ENCODE assay signal across 8 cellular contexts in the genomic region with DNA sequence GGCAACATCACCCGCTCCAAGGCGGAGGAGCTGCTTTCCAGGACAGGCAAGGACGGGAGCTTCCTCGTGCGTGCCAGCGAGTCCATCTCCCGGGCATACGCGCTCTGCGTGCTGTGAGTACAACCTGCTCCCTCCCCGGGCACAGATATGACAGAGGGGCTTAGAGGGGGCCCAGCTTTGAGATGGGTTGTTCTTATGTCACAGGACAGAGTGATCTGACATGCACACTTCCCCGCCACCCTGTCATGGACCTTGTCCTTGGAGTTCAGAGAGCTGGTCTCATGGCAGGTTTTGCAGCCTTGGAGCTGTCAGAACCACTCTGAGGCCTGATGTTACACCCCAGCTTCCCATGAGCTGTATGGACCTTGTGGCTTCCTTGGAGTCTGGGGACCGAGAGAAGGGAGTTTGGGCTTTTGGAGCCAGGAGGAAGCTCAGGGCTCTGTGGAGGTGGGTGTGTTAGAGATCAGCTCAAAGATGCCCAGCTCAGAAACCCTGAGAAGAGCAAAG. TPM values are rescaled to one million over a fixed set of nuclear protein-coding genes. Genes with fewer than 3 reads are reported as not detected.
A peak's percentile ranks its signal among the peaks of the same experiment; 100 is the strongest.
DNase-seq lines count a peak whose midpoint lies in the region; ATAC-seq and TF ChIP-seq lines count a peak whose summit lies in the region.

No MANE protein-coding gene starts in this region.

- dilution Hi-C loops in mammary epithelial cell (cut with HindIII; ENCODE audit: low sequenced_read_pairs) = loop anchor here (5.0 kb wide), 3 partner anchors 48 to 188 kb away; partner anchors contain the start of genes NGEF and SNORC

- peak overlapping the region; percentile 98 for H3K27ac Mint-ChIP-seq in activated naive CD8-positive, alpha-beta T cell treated with anti-CD3 and anti-CD28 coated beads for 36 hours

- H3K27ac ChIP-seq in breast epithelium = peak overlapping the region; percentile 68 to 85
- no peak overlapping the region for H3K27ac ChIP-seq in mammary epithelial cell (ENCODE audit: insufficient read depth, low read depth, low read length)
- peak overlapping the region; percentile 23 for H3K27ac ChIP-seq in muscle layer of colon (ENCODE audit: low read depth, low read length)
- peak overlapping the region; percentile 59 to 63 for H3K27ac ChIP-seq in uterus

- no peak for TF ChIP-seq POLR2A in breast epithelium (IDR thresholded peaks at IDR 0.05)
- no peak for TF ChIP-seq POLR2A in uterus (IDR thresholded peaks at IDR 0.05)

- H2AFZ ChIP-seq in mammary epithelial cell (ENCODE audit: low read depth, low read length) = no peak overlapping the region

- ATAC-seq in HG03159 (IDR thresholded peaks at IDR 0.05; ENCODE audit: unreplicated experiment) (no peak), GM19351 (IDR thresholded peaks at IDR 0.05; ENCODE audit: unreplicated experiment) (no peak)

- H3K27me3 Mint-ChIP-seq in activated naive CD8-positive, alpha-beta T cell treated with anti-CD3 and anti-CD28 coated beads for 36 hours = no peaks in the 10 kb centered on the region

- CTCF ChIA-PET in mammary epithelial cell (lab: Charles Lee; ENCODE audit: low non-redundant PET) = no interaction called here

- no TSS peak for BruUV-seq in mammary epithelial cell (replicated peaks; lab: Mats Ljungman, UMichigan)

- H4K20me1 ChIP-seq in mammary epithelial cell (ENCODE audit: insufficient read depth, low read length) = no peaks in the 10 kb centered on the region

- no peaks in the 10 kb centered on the region for H3K79me2 ChIP-seq in mammary epithelial cell (ENCODE audit: insufficient read depth, low read length)

- peaks cover 31% of the 10 kb centered on the region for H3K4me1 Mint-ChIP-seq in activated naive CD8-positive, alpha-beta T cell treated with anti-CD3 and anti-CD28 coated beads for 36 hours

- H3K9me3 ChIP-seq in breast epithelium (no peaks in the 10 kb centered on the region), mammary epithelial cell (replicated peaks; ENCODE audit: insufficient read depth, low read length) (no peaks in the 10 kb centered on the region), muscle layer of colon (ENCODE audit: low read length) (no peaks in the 10 kb centered on the region), uterus (no peaks in the 10 kb centered on the region)

- no peak overlapping the region for H3K9ac ChIP-seq in mammary epithelial cell (ENCODE audit: insufficient read depth, low read length)
- H3K9ac ChIP-seq in muscle layer of colon (ENCODE audit: low read length) = no peak overlapping the region

- H3K4me3 Mint-ChIP-seq in activated naive CD8-positive, alpha-beta T cell treated with anti-CD3 and anti-CD28 coated beads for 36 hours = peak overlapping the region; percentile 97

- peak overlapping the region; percentile 41 to 61 (median 46) for H3K4me3 ChIP-seq in breast epithelium
- no peak overlapping the region for H3K4me3 ChIP-seq in mammary epithelial cell (replicated peaks in 1 of 3; ENCODE audit: insufficient read depth in 1 of 3, low read depth in 2 of 3, low read length in 3 of 3)
- peak overlapping the region; percentile 27 to 52 for H3K4me3 ChIP-seq in muscle layer of colon (ENCODE audit: low read depth in 1 of 2, low read length in 2 of 2)
- peak overlapping the region; percentile 16 to 19 for H3K4me3 ChIP-seq in uterus

- intact Hi-C loops in breast epithelium (cut with DNase I; ENCODE audit: low total_unique reads) (no loop called here), mammary epithelial cell (cut with micrococcal nuclease) (no loop called here), uterus (cut with DNase I; ENCODE audit: low total_unique reads) (no loop called here)

- H3K27me3 ChIP-seq in breast epithelium (no peaks in the 10 kb centered on the region), mammary epithelial cell (ENCODE audit: insufficient read depth, low read length) (no peaks in the 10 kb centered on the region), muscle layer of colon (ENCODE audit: control insufficient read depth in 1 of 2, insufficient read depth in 2 of 2, low read length in 2 of 2) (no peaks in the 10 kb centered on the region), uterus (no peaks in the 10 kb centered on the region)

- DNase-seq in breast epithelium (ENCODE audit: low spot score in 2 of 2) = peak in 1 of 2 donors; percentile 33
- no peak for DNase-seq in mammary epithelial cell
- DNase-seq in activated naive CD8-positive, alpha-beta T cell treated with anti-CD3 and anti-CD28 coated beads for 36 hours = no peak
- DNase-seq in uterus = no peak
- DNase-seq in NCI-H82 treated with DMSO at 0.1 percent for 48 hours (lab: John Stamatoyannopoulos, UW; ENCODE audit: unreplicated experiment) = no peak

- H3K9me3 Mint-ChIP-seq in activated naive CD8-positive, alpha-beta T cell treated with anti-CD3 and anti-CD28 coated beads for 36 hours = no peaks in the 10 kb centered on the region

- no peaks in the 10 kb centered on the region for H3K36me3 ChIP-seq in breast epithelium
- no peaks in the 10 kb centered on the region for H3K36me3 ChIP-seq in mammary epithelial cell (ENCODE audit: insufficient read depth, low read length)
- no peaks in the 10 kb centered on the region for H3K36me3 ChIP-seq in muscle layer of colon (ENCODE audit: insufficient read depth, low read length)
- no peaks in the 10 kb centered on the region for H3K36me3 ChIP-seq in uterus

- WGBS in mammary epithelial cell (ENCODE audit: low coverage, missing lambda C conversion rate) = 97% methylated on average over 11 of the region's 13 CpGs

- H3K4me2 ChIP-seq in mammary epithelial cell (ENCODE audit: insufficient read depth, low read depth, low read length) = no peak overlapping the region

- TF ChIP-seq CTCF in breast epithelium (IDR thresholded peaks at IDR 0.05) = no peak
- TF ChIP-seq CTCF in mammary epithelial cell (conservative IDR thresholded peaks at IDR 0.05 in 1 of 2, IDR thresholded peaks at IDR 0.05 in 1 of 2; ENCODE audit: extremely low read depth in 1 of 2, insufficient read depth in 1 of 2, low read depth in 1 of 2, low read length in 2 of 2) = no peak
- TF ChIP-seq CTCF in uterus (IDR thresholded peaks at IDR 0.05) = no peak

- H3K36me3 Mint-ChIP-seq in activated naive CD8-positive, alpha-beta T cell treated with anti-CD3 and anti-CD28 coated beads for 36 hours = peaks cover 12% of the 10 kb centered on the region

- H3K4me1 ChIP-seq in breast epithelium (no peaks in the 10 kb centered on the region), mammary epithelial cell (ENCODE audit: insufficient read depth, low read length) (no peaks in the 10 kb centered on the region), muscle layer of colon (ENCODE audit: insufficient read depth, low read length) (no peaks in the 10 kb centered on the region), uterus (no peaks in the 10 kb centered on the region)

- in situ Hi-C loops in mammary epithelial cell (cut with MboI; ENCODE audit: low sequenced_read_pairs in 2 of 2) = no loop called here

RNA-seq across cellular contexts. Expression of gene INPP5D, which starts 0.4 kb away (rescaled TPM):
- total RNA-seq in breast epithelium (10 to 100 TPM; 18.4 to 20.3 (median 20.0) TPM), mammary epithelial cell (10 to 100 TPM; 57.7 to 80.4 TPM), uterus (10 to 100 TPM; 14.2 to 37.9 (median 22.3) TPM)
- polyA plus RNA-seq in mammary epithelial cell = 27.5 TPM
- 144 TPM for polyA minus RNA-seq in mammary epithelial cell
- total RNA-seq in activated naive CD8-positive, alpha-beta T cell treated with anti-CD3 and anti-CD28 coated beads for 36 hours = 10 to 100 TPM; 38.7 to 41.8 TPM

RNA-seq across cellular contexts. Expression of gene NEU2, which starts 28.1 kb away (rescaled TPM):
- total RNA-seq in breast epithelium (not detected), mammary epithelial cell (not detected), uterus (not detected)
- not detected for polyA plus RNA-seq in mammary epithelial cell
- not detected for polyA minus RNA-seq in mammary epithelial cell
- total RNA-seq in activated naive CD8-positive, alpha-beta T cell treated with anti-CD3 and anti-CD28 coated beads for 36 hours = not detected

RNA-seq across cellular contexts. Expression of gene NGEF, which starts 47.5 kb away (rescaled TPM):
- total RNA-seq in breast epithelium (1 to 10 TPM in 2 of 3 donors, not detected in 1; 1.6 to 6.3 TPM), mammary epithelial cell (1 to 10 TPM; 1.8 to 4.6 TPM), uterus (10 to 100 TPM in 1 of 4 donors, 1 to 10 TPM in 2, under 1 TPM in 1; 0.29 to 18.4 (median 5.2) TPM)
- polyA plus RNA-seq in mammary epithelial cell = 0.71 TPM
- polyA minus RNA-seq in mammary epithelial cell = 0.16 TPM
- total RNA-seq in activated naive CD8-positive, alpha-beta T cell treated with anti-CD3 and anti-CD28 coated beads for 36 hours = not detected

Comparison
In these comparisons a context has a peak if more than half of its experiments do, and no peak if none do; other contexts are left out.
1. H3K4me3 ChIP-seq: peak in breast epithelium (3 of 3), muscle layer of colon (2 of 2) and uterus (2 of 2); none in mammary epithelial cell (0 of 3).